In the genomic region with DNA sequence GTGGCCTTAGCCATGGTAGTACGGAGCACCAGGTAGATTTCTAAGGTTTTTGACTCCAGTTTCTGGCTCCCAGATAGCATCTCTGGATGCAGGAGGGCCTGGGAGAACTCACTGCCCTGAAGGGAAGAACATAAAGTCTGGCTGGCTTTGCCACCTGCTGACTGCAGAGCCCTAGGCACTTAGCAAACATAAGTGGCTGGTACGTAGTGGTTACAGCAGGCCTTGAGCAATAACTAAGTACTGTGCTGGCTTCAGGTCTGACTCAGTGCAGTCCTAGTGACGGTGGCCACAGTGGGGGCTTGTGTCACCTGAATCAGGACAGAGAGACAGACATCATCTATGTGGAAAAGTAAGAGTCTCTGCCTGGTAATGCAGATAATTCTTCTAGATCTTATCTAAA, we compare ENCODE assay signal across 15 cellular contexts.
A peak's percentile ranks its signal among the peaks of the same experiment; 100 is the strongest.
DNase-seq lines count a peak whose midpoint lies in the region; ATAC-seq lines count a peak whose summit lies in the region.
"Had no signal": no experiment of that assay in that cellular context is flagged by ENCODE, and none has a peak within 500 bp of the region (broad histone marks: within the 10 kb centered on the region; RNA-seq: fewer than 3 reads in every experiment).

No MANE protein-coding gene starts in this region.

- no peak overlapping the region for H3K4ac ChIP-seq in trophoblast cell (ENCODE audit: low read depth, low read length)

- H3K4me3 ChIP-seq in trophoblast cell (ENCODE audit: low read depth, low read length), result no peak overlapping the region
- H3K4me3 ChIP-seq: GM23338 had no signal

- no peak overlapping the region for H3K9ac ChIP-seq in trophoblast cell (ENCODE audit: low read length)

- intact Hi-C loops in Right ventricle myocardium superior (cut with DNase I), result no loop called here
- intact Hi-C loops in cardiac septum (cut with DNase I), result no loop called here

- H2BK120ac ChIP-seq in trophoblast cell (ENCODE audit: insufficient read depth, low read length, poor library complexity), result peak overlapping the region; percentile 30

- peak overlapping the region; percentile 53 for H3K14ac ChIP-seq in trophoblast cell (ENCODE audit: low read length)

- no peak overlapping the region for H3K4me2 ChIP-seq in trophoblast cell (ENCODE audit: low read length)
- H3K4me2 ChIP-seq: GM23338 had no signal

- no peak overlapping the region for H2AFZ ChIP-seq in trophoblast cell (ENCODE audit: insufficient read depth, low read length, poor library complexity)

- H4K8ac ChIP-seq in trophoblast cell (ENCODE audit: low read depth, low read length), result no peak overlapping the region

- H3K18ac ChIP-seq in trophoblast cell (ENCODE audit: low read length), result no peak overlapping the region

- H3K23ac ChIP-seq in trophoblast cell (ENCODE audit: low read length), result no peak overlapping the region

- no peaks in the 10 kb centered on the region for H3K27me3 ChIP-seq in trophoblast cell (ENCODE audit: insufficient read depth, low read length)

- H3K79me1 ChIP-seq in trophoblast cell (ENCODE audit: low read length), result peaks cover 4% of the 10 kb centered on the region

- peak overlapping the region; percentile 42 for H3K27ac ChIP-seq in trophoblast cell (ENCODE audit: low read depth, low read length)
- H3K27ac ChIP-seq: C4-2B, HL-60 had no signal

- peak overlapping the region; percentile 59 for H4K91ac ChIP-seq in trophoblast cell (ENCODE audit: low read depth, low read length)

- no peaks in the 10 kb centered on the region for H3K9me3 ChIP-seq in trophoblast cell (ENCODE audit: insufficient read depth, low read depth, low read length)
- H3K9me3 ChIP-seq: Caco-2 had no signal

- no peaks in the 10 kb centered on the region for H3K79me2 ChIP-seq in trophoblast cell (ENCODE audit: control insufficient read depth, insufficient read depth, low read length, poor library complexity)

- DNase-seq in Right ventricle myocardium superior, result no peak
- DNase-seq in cardiac septum (ENCODE audit: low spot score), result no peak
- DNase-seq in islet precursor cell, result peak; percentile 92
- peak; percentile 94 to 96 for DNase-seq in trophoblast cell
- DNase-seq in GM19238 (ENCODE audit: insufficient read length, low spot score), result no peak
- DNase-seq: ACHN; AML-193; Caco-2; CD4-positive, alpha-beta T cell; GDM1; HCEC 1CT had no signal

- WGBS in trophoblast cell (ENCODE audit: extremely low coverage, insufficient coverage, insufficient read length), result no CpG with 5 or more reads among the region's 3 CpGs

- H4K12ac ChIP-seq in trophoblast cell (ENCODE audit: low read depth, low read length), result no peak overlapping the region

- H2BK12ac ChIP-seq in trophoblast cell (ENCODE audit: low read length), result peak overlapping the region; percentile 27

- ATAC-seq in Right ventricle myocardium superior (ENCODE audit: poor library complexity), result peak; percentile 71
- no peak for ATAC-seq in HG02642 (IDR thresholded peaks at IDR 0.05; ENCODE audit: poor library complexity, unreplicated experiment)
- ATAC-seq: GM23338 had no signal

- no peak overlapping the region for H2BK5ac ChIP-seq in trophoblast cell (ENCODE audit: low read depth, low read length, poor library complexity)

- peaks cover 6 to 11% of the 10 kb centered on the region in 2 experiments for H3K4me1 ChIP-seq in trophoblast cell (ENCODE audit: control insufficient read depth in 1 of 2, insufficient read depth in 2 of 2, low read length in 2 of 2)
- H3K4me1 ChIP-seq: Caco-2 had no signal

- H3K36me3 ChIP-seq in trophoblast cell (ENCODE audit: control insufficient read depth in 1 of 2, insufficient read depth in 2 of 2, low read length in 2 of 2), result no peaks in the 10 kb centered on the region

- H2AK5ac ChIP-seq in trophoblast cell (ENCODE audit: low read length), result no peak overlapping the region

Comparison
In these comparisons a context has a peak if more than half of its experiments do, and no peak if none do; other contexts are left out.
1. DNase-seq: peak in islet precursor cell (single experiment) and trophoblast cell (2 of 2); none in Right ventricle myocardium superior (single experiment), cardiac septum (single experiment) and GM19238 (single experiment).